In genomic region chr12:75511116-75512048, GRCh38 we compare ENCODE assay signal across 8 cellular contexts. TPM values are rescaled to one million over a fixed set of nuclear protein-coding genes. Genes with fewer than 3 reads are reported as not detected.
DNase-seq lines count a peak whose midpoint lies in the region; ATAC-seq and TF ChIP-seq lines count a peak whose summit lies in the region.

KRR1 (minus strand) TSS chr12:75511609; CDS start chr12:75511597, 12 bp downstream.

- peak within 1 kb of the TSS; percentile 96 for H3K4me3 ChIP-seq in ACC112 (ENCODE audit: low read depth, low read length)
- peak within 1 kb of the TSS; percentile 92 for H3K4me3 ChIP-seq in WERI-Rb-1 (ENCODE audit: low read depth, low read length)
- H3K4me3 ChIP-seq in mammary epithelial cell (replicated peaks in 1 of 3; ENCODE audit: insufficient read depth in 1 of 3, low read depth in 2 of 3, low read length in 3 of 3): peak within 1 kb of the TSS; percentile 60 to 84 (median 79)
- H3K4me3 ChIP-seq in iPS-18c (ENCODE audit: insufficient read depth, low read depth, low read length): peak within 1 kb of the TSS; percentile 83
- peak within 1 kb of the TSS; percentile 88 to 100 (median 94) for H3K4me3 ChIP-seq in skeletal muscle tissue (ENCODE audit: low read length in 3 of 3)

- no TSS peak for BruUV-seq in mammary epithelial cell (replicated peaks; lab: Mats Ljungman, UMichigan)

- H2AFZ ChIP-seq in ACC112 (ENCODE audit: low read length, unreplicated experiment) (peak within 1 kb of the TSS; percentile 92), mammary epithelial cell (ENCODE audit: low read depth, low read length) (peak within 1 kb of the TSS; percentile 84)

- 7% methylated on average over 35 of the region's 47 CpGs for WGBS in mammary epithelial cell (ENCODE audit: low coverage, missing lambda C conversion rate)

- H3K4me2 ChIP-seq in mammary epithelial cell (ENCODE audit: insufficient read depth, low read depth, low read length): peak within 1 kb of the TSS; percentile 93

- H3K9me3 ChIP-seq in WERI-Rb-1 (ENCODE audit: severe bottlenecking) (no peaks in the 10 kb centered on the region), mammary epithelial cell (replicated peaks; ENCODE audit: insufficient read depth, low read length) (no peaks in the 10 kb centered on the region), iPS-18c (ENCODE audit: control insufficient read depth, insufficient read depth, low read length) (no peaks in the 10 kb centered on the region), skeletal muscle tissue (ENCODE audit: control insufficient read depth in 3 of 3, low read length in 3 of 3) (no peaks in the 10 kb centered on the region)

- H3K27ac ChIP-seq in ACC112 (ENCODE audit: low read depth, low read length): peak within 1 kb of the TSS; percentile 50
- H3K27ac ChIP-seq in WERI-Rb-1: peak within 1 kb of the TSS; percentile 74
- peak within 1 kb of the TSS; percentile 93 for H3K27ac ChIP-seq in mammary epithelial cell (ENCODE audit: insufficient read depth, low read depth, low read length)
- peak within 1 kb of the TSS; percentile 68 for H3K27ac ChIP-seq in skeletal muscle tissue (ENCODE audit: low read depth, low read length)

- 0 out of 2 replicates have a peak, but pooled peaks cover 4% of the 10 kb centered on the region for H3K36me3 ChIP-seq in ACC112 (ENCODE audit: insufficient read depth, low read length)
- peaks cover 8% of the 10 kb centered on the region for H3K36me3 ChIP-seq in WERI-Rb-1
- H3K36me3 ChIP-seq in mammary epithelial cell (ENCODE audit: insufficient read depth, low read length): peaks cover 16% of the 10 kb centered on the region
- H3K36me3 ChIP-seq in skeletal muscle tissue (ENCODE audit: control insufficient read depth in 3 of 3, insufficient read depth in 3 of 3, low read length in 3 of 3): peaks cover 0 to 4% (median 2%) of the 10 kb centered on the region in 3 donors

- H3K4me1 ChIP-seq in ACC112 (ENCODE audit: control insufficient read depth, insufficient read depth, low read length, unreplicated experiment) (peaks cover 33% of the 10 kb centered on the region), mammary epithelial cell (ENCODE audit: insufficient read depth, low read length) (peaks cover 19% of the 10 kb centered on the region), skeletal muscle tissue (ENCODE audit: control insufficient read depth in 3 of 3, insufficient read depth in 3 of 3, low read length in 3 of 3) (peaks cover 10 to 13% (median 12%) of the 10 kb centered on the region in 3 donors)

- intact Hi-C loops in mammary epithelial cell (cut with micrococcal nuclease): loop anchor here (5.0 kb wide), 1 partner anchor 836 kb away; the partner anchor contains the start of gene BBS10

- no peak for TF ChIP-seq CTCF in WERI-Rb-1 (IDR thresholded peaks at IDR 0.05; ENCODE audit: low read depth, low read length)
- no peak for TF ChIP-seq CTCF in mammary epithelial cell (conservative IDR thresholded peaks at IDR 0.05 in 1 of 2, IDR thresholded peaks at IDR 0.05 in 1 of 2; ENCODE audit: extremely low read depth in 1 of 2, insufficient read depth in 1 of 2, low read depth in 1 of 2, low read length in 2 of 2)

- peaks cover 47% of the 10 kb centered on the region for H3K79me2 ChIP-seq in ACC112 (ENCODE audit: control insufficient read depth, insufficient read depth, low read length, unreplicated experiment)
- peaks cover 51% of the 10 kb centered on the region for H3K79me2 ChIP-seq in mammary epithelial cell (ENCODE audit: insufficient read depth, low read length)

- CTCF ChIA-PET in mammary epithelial cell (lab: Charles Lee; ENCODE audit: low non-redundant PET): no interaction called here

- no peaks in the 10 kb centered on the region for H4K20me1 ChIP-seq in mammary epithelial cell (ENCODE audit: insufficient read depth, low read length)

- DNase-seq in NCI-H2227 (lab: John Stamatoyannopoulos, UW; ENCODE audit: unreplicated experiment) (peak; percentile 99), WERI-Rb-1 (peak; percentile 94), mammary epithelial cell (peak; percentile 98)

- in situ Hi-C loops in mammary epithelial cell (cut with MboI; ENCODE audit: low sequenced_read_pairs in 2 of 2): no loop called here

- H3K9ac ChIP-seq in mammary epithelial cell (ENCODE audit: insufficient read depth, low read length) (peak within 1 kb of the TSS; percentile 95), skeletal muscle tissue (ENCODE audit: low read depth in 1 of 3, low read length in 3 of 3) (peak within 1 kb of the TSS; percentile 88 to 98 (median 92))

- no peaks in the 10 kb centered on the region for H3K27me3 ChIP-seq in ACC112 (ENCODE audit: insufficient read depth, low read length)
- no peaks in the 10 kb centered on the region for H3K27me3 ChIP-seq in WERI-Rb-1 (ENCODE audit: insufficient read depth, low read depth, severe bottlenecking)
- H3K27me3 ChIP-seq in mammary epithelial cell (ENCODE audit: insufficient read depth, low read length): no peaks in the 10 kb centered on the region
- H3K27me3 ChIP-seq in skeletal muscle tissue (ENCODE audit: control insufficient read depth in 3 of 3, insufficient read depth in 3 of 3, low read length in 3 of 3): no peaks in the 10 kb centered on the region

- dilution Hi-C loops in mammary epithelial cell (cut with HindIII; ENCODE audit: low sequenced_read_pairs): no loop called here

- peak; percentile 95 for ATAC-seq in GM18873 (IDR thresholded peaks at IDR 0.05; ENCODE audit: low FRiP score, unreplicated experiment)
- peak; percentile 97 for ATAC-seq in HG03139 (IDR thresholded peaks at IDR 0.05; ENCODE audit: unreplicated experiment)

RNA-seq across cellular contexts. Expression of gene KRR1, which starts in this region (rescaled TPM):
- total RNA-seq in mammary epithelial cell (10 to 100 TPM; 36.7 to 99.1 TPM), skeletal muscle tissue (8.9 TPM)
- 41.0 TPM for polyA plus RNA-seq in mammary epithelial cell
- polyA minus RNA-seq in mammary epithelial cell: 21.6 TPM

Comparison
In these comparisons a context has a peak if more than half of its experiments do, and no peak if none do; other contexts are left out.
1. Peak in every context shown above with its lines: DNase-seq, ATAC-seq, H3K4me3 ChIP-seq and H3K27ac ChIP-seq.